In the genomic region with DNA sequence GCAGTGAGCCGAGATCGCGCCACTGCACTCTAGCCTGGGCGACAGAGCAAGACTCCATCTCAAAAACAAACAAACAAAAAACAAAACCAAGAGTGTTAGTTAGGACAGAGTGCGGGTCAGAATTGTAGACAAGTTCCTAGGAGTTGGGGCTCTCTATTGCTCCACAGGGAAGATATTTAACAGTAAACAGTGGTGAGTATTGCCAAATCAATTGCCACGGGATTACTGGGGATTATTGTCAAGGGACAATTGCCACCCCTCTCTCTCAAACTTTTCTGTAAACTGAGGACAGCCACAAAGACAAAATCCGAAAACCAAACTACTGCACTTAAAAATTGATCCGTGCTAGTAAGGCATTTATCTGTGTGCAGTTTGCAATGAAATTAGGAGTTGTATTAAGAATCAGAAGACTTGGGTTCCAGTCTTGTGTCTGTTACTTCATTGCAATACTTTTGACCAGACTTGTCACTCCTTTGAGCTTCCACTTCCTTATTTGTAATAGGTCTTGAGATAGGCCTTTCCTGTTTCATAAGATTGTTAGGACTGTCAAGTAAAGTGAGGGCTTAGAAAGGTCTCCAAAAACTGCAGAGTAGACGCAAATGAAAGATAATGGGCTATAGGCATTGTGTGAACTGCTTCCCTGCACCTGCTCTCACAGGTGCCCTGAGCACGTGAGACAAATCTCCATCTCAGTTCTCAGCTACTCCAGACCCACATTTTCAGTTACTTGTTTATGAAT, we compare ENCODE assay signal across 1 cellular context.
A peak's percentile ranks its signal among the peaks of the same experiment; 100 is the strongest.
TF ChIP-seq lines count a peak whose summit lies in the region.

No MANE protein-coding gene starts in this region.

TF ChIP-seq in GM12878, 131 proteins besides CTCF, POLR2A, EP300 and RAD21:
- TF ChIP-seq POLR2AphosphoS2 (IDR thresholded peaks at IDR 0.05; ENCODE audit: low read depth, low read length) (no peak), SPI1 (IDR thresholded peaks at IDR 0.05; ENCODE audit: borderline replicate concordance, insufficient read depth, low read depth, low read length) (peak; percentile 67)
